In genomic region chr2:8515864-8516533, GRCh38 we compare ENCODE assay signal across 8 cellular contexts.
DNase-seq lines count a peak whose midpoint lies in the region; ATAC-seq and TF ChIP-seq lines count a peak whose summit lies in the region.

No MANE protein-coding gene starts in this region.

- H3K4me2 ChIP-seq in PC-3 (ENCODE audit: low read length): no peak overlapping the region

- no peak overlapping the region for H2AFZ ChIP-seq in PC-3 (ENCODE audit: low read length)

- H3K27me3 Mint-ChIP-seq in dendritic cell treated with granulocyte-macrophage colony-stimulating factor and Interleukin-4, amounts not matched to agents 40 ng/mL and 50 ng/mL, for 4 days: no peaks in the 10 kb centered on the region

- no peaks in the 10 kb centered on the region for H3K9me2 ChIP-seq in PC-3 (replicated peaks; ENCODE audit: low read length)

- peaks cover 82% of the 10 kb centered on the region for H3K4me1 Mint-ChIP-seq in dendritic cell treated with granulocyte-macrophage colony-stimulating factor and Interleukin-4, amounts not matched to agents 40 ng/mL and 50 ng/mL, for 4 days (ENCODE audit: low read depth)

- no peak overlapping the region for H3K27ac ChIP-seq in PC-3 (ENCODE audit: low read length)

- H3K4me3 ChIP-seq in PC-3 (ENCODE audit: low read length): no peak overlapping the region

- H3F3A ChIP-seq in PC-3 (ENCODE audit: low read length, unreplicated experiment): no peaks in the 10 kb centered on the region

- peak; percentile 46 for ATAC-seq in HG02678 (IDR thresholded peaks at IDR 0.05; ENCODE audit: unreplicated experiment)
- no peak for ATAC-seq in PC-3

- DNase-seq in activated CD4-positive, alpha-beta T cell treated with anti-CD3 and anti-CD28 coated beads for 48 hours: peak; percentile 55
- DNase-seq in activated CD4-positive, alpha-beta T cell treated with anti-CD3 and anti-CD28 coated beads, Interleukin-2, amount 50 U/mL, for 4 hours: no peak
- DNase-seq in NCI-H2081 treated with DMSO at 0.1 percent for 48 hours (lab: John Stamatoyannopoulos, UW) (peak; percentile 54), MV-4-11 (lab: John Stamatoyannopoulos, UW) (no peak), PC-3 (no peak), foreskin melanocyte (no peak)

- no peak for TF ChIP-seq CTCF in PC-3 (conservative IDR thresholded peaks at IDR 0.05; ENCODE audit: low read depth, low read length)

- peak overlapping the region; percentile 70 for H3K27ac Mint-ChIP-seq in dendritic cell treated with granulocyte-macrophage colony-stimulating factor and Interleukin-4, amounts not matched to agents 40 ng/mL and 50 ng/mL, for 4 days

- H3K79me2 ChIP-seq in PC-3 (ENCODE audit: low read length): no peaks in the 10 kb centered on the region

- H3K4me3 Mint-ChIP-seq in dendritic cell treated with granulocyte-macrophage colony-stimulating factor and Interleukin-4, amounts not matched to agents 40 ng/mL and 50 ng/mL, for 4 days: no peak overlapping the region

- CTCF ChIA-PET in PC-3 (lab: Charles Lee): no interaction called here

- no peaks in the 10 kb centered on the region for H3K27me3 ChIP-seq in PC-3 (ENCODE audit: low read length)

- no peaks in the 10 kb centered on the region for H3K9me3 Mint-ChIP-seq in dendritic cell treated with granulocyte-macrophage colony-stimulating factor and Interleukin-4, amounts not matched to agents 40 ng/mL and 50 ng/mL, for 4 days

- H3K36me3 Mint-ChIP-seq in dendritic cell treated with granulocyte-macrophage colony-stimulating factor and Interleukin-4, amounts not matched to agents 40 ng/mL and 50 ng/mL, for 4 days (ENCODE audit: low read depth): no peaks in the 10 kb centered on the region

- no peaks in the 10 kb centered on the region for H3K36me3 ChIP-seq in PC-3 (ENCODE audit: low read depth, low read length)

- intact Hi-C loops in dendritic cell treated with granulocyte-macrophage colony-stimulating factor and Interleukin-4, amounts not matched to agents 40 ng/mL and 50 ng/mL, for 4 days (cut with micrococcal nuclease): no loop called here
- intact Hi-C loops in PC-3 (cut with micrococcal nuclease): no loop called here

- H3K4me1 ChIP-seq in PC-3 (ENCODE audit: insufficient read depth, low read length): no peaks in the 10 kb centered on the region

- POLR2A ChIA-PET in PC-3 (lab: Charles Lee; ENCODE audit: unreplicated experiment): no interaction called here

- H3K9ac ChIP-seq in PC-3 (ENCODE audit: low read length): no peak overlapping the region

- no TSS peak for BruUV-seq in PC-3 (replicated peaks; lab: Mats Ljungman, UMichigan)

- H4K20me1 ChIP-seq in PC-3 (ENCODE audit: low read length): no peaks in the 10 kb centered on the region

- no peaks in the 10 kb centered on the region for H3K9me3 ChIP-seq in PC-3 (ENCODE audit: low read length)

Comparison
In these comparisons a context has a peak if more than half of its experiments do, and no peak if none do; other contexts are left out.
1. DNase-seq: peak in activated CD4-positive, alpha-beta T cell treated with anti-CD3 and anti-CD28 coated beads for 48 hours (single experiment) and NCI-H2081 treated with DMSO at 0.1 percent for 48 hours (single experiment); none in activated CD4-positive, alpha-beta T cell treated with anti-CD3 and anti-CD28 coated beads, Interleukin-2, amount 50 U/mL, for 4 hours (0 of 2), MV-4-11 (single experiment), PC-3 (single experiment) and foreskin melanocyte (single experiment).